In genomic region chrX:111244238-111244750, GRCh38 we compare ENCODE assay signal across 9 cellular contexts.
DNase-seq lines count a peak whose midpoint lies in the region; ATAC-seq and TF ChIP-seq lines count a peak whose summit lies in the region.
"Had no signal": no experiment of that assay in that cellular context is flagged by ENCODE, and none has a peak within 500 bp of the region (broad histone marks: within the 10 kb centered on the region; RNA-seq: fewer than 3 reads in every experiment).

No MANE protein-coding gene starts in this region.

- CTCF ChIA-PET in HEK293 (lab: Yijun Ruan, JAX) = interaction anchor here (0.6 to 3.2 kb wide), 19 partner anchors 9 to 798 kb away, joined by 3 to 41 read pairs (median 4); no protein-coding TSS in a partner anchor

- no peaks in the 10 kb centered on the region for H3K4me1 ChIP-seq in HEK293 (ENCODE audit: control insufficient read depth, insufficient read depth, low read length)

- peak; percentile 44; the same call in 1 of the 2 replicates for TF ChIP-seq CTCF in HEK293 (tag by site-specific recombination; IDR thresholded peaks at IDR 0.05)

- POLR2A ChIA-PET in HEK293 (lab: Yijun Ruan, JAX) = no interaction called here

- no peaks in the 10 kb centered on the region for H3K36me3 ChIP-seq in HEK293 (ENCODE audit: control insufficient read depth in 2 of 2, insufficient read depth in 1 of 2, low read length in 2 of 2)

- DNase-seq in AG20443 (ENCODE audit: low spot score) (peak; percentile 7), SW480 (ENCODE audit: low spot score) (peak; percentile 9), kidney glomerular epithelial cell (lab: John Stamatoyannopoulos, UW) (peak; percentile 4)
- DNase-seq in activated CD8-positive, alpha-beta memory T cell treated with anti-CD3 and anti-CD28 coated beads for 24 hours = no peak

- no peak overlapping the region for H3K27ac ChIP-seq in HEK293 (ENCODE audit: extremely low read depth, low read depth, low read length)
- H3K27ac ChIP-seq: skin epidermis had no signal

- H3K9me3 ChIP-seq in HEK293 (ENCODE audit: control insufficient read depth, insufficient read depth, low read depth, low read length) = no peaks in the 10 kb centered on the region

- ATAC-seq in GM18907 (IDR thresholded peaks at IDR 0.05; ENCODE audit: unreplicated experiment) (no peak), GM19397 (IDR thresholded peaks at IDR 0.05; ENCODE audit: unreplicated experiment) (no peak), HG02840 (IDR thresholded peaks at IDR 0.05; ENCODE audit: low FRiP score, unreplicated experiment) (no peak)

- H3K4me3 ChIP-seq in HEK293 (ENCODE audit: low read depth, low read length) = no peak overlapping the region
- H3K4me3 ChIP-seq: skin epidermis had no signal

TF ChIP-seq in HEK293, 187 proteins besides CTCF, POLR2A, EP300 and RAD21:
- TF ChIP-seq ZBTB48 (tag by site-specific recombination; IDR thresholded peaks at IDR 0.05) (no peak), ZNF654 (tag by site-specific recombination; IDR thresholded peaks at IDR 0.05; ENCODE audit: low read depth) (peak; percentile 95)
